In genomic region chr1:43293171-43293570, GRCh38 we compare ENCODE assay signal across 1 cellular context.
TF ChIP-seq lines count a peak whose summit lies in the region.

No MANE protein-coding gene starts in this region.

TF ChIP-seq in H1, 55 proteins besides CTCF, POLR2A, EP300 and RAD21:
- no peak for TF ChIP-seq TAF7 (optimal IDR thresholded peaks at IDR 0.05; ENCODE audit: borderline replicate concordance, low read depth, low read length)
- no peak for TF ChIP-seq ATF3 (IDR thresholded peaks at IDR 0.05; ENCODE audit: insufficient read depth, low read depth, low read length)
- no peak for TF ChIP-seq MAFK (IDR thresholded peaks at IDR 0.05; ENCODE audit: low read depth, low read length)
- TF ChIP-seq TBP (IDR thresholded peaks at IDR 0.05; ENCODE audit: low read depth, low read length): no peak
- TF ChIP-seq SP2 (IDR thresholded peaks at IDR 0.05; ENCODE audit: low read length): no peak
- TF ChIP-seq KDM1A (IDR thresholded peaks at IDR 0.05; ENCODE audit: borderline replicate concordance, low read length): no peak
- no peak for TF ChIP-seq KDM4A (IDR thresholded peaks at IDR 0.05; ENCODE audit: low read depth, low read length, severe bottlenecking)
- no peak for TF ChIP-seq SUZ12 (IDR thresholded peaks at IDR 0.05; ENCODE audit: low read length)
- no peak for TF ChIP-seq GABPA (IDR thresholded peaks at IDR 0.05; ENCODE audit: borderline replicate concordance, insufficient read depth, low read length)
- no peak for TF ChIP-seq EGR1 (IDR thresholded peaks at IDR 0.05; ENCODE audit: borderline replicate concordance, low read depth, low read length)
- TF ChIP-seq CTBP2 (IDR thresholded peaks at IDR 0.05; ENCODE audit: borderline replicate concordance, insufficient read depth, insufficient read length, low read length): no peak
- no peak for TF ChIP-seq PHF8 (conservative IDR thresholded peaks at IDR 0.05; ENCODE audit: low read depth, low read length)
- TF ChIP-seq RFX5 (IDR thresholded peaks at IDR 0.05; ENCODE audit: borderline replicate concordance, low read depth, low read length): no peak
